23 cellular contexts compared by ENCODE assay signal in genomic region chr1:245464290-245464689, GRCh38.
A peak's percentile ranks its signal among the peaks of the same experiment; 100 is the strongest.
DNase-seq lines count a peak whose midpoint lies in the region; ATAC-seq and TF ChIP-seq lines count a peak whose summit lies in the region.
"Had no signal": no experiment of that assay in that cellular context is flagged by ENCODE, and none has a peak within 500 bp of the region (broad histone marks: within the 10 kb centered on the region; RNA-seq: fewer than 3 reads in every experiment).

No MANE protein-coding gene starts in this region.

- H2AFZ ChIP-seq in GM23248, result no peak overlapping the region

- no peaks in the 10 kb centered on the region for H3K9me2 ChIP-seq in GM23248 (ENCODE audit: insufficient read depth)

- peaks cover 4% of the 10 kb centered on the region for H3K4me1 ChIP-seq in GM23248 (ENCODE audit: insufficient read depth)
- H3K4me1 ChIP-seq: left lung, Peyer's patch, suprapubic skin had no signal

- peaks cover 11% of the 10 kb centered on the region for H3K4me1 Mint-ChIP-seq in WTC11
- no peaks in the 10 kb centered on the region for H3K4me1 Mint-ChIP-seq in stimulated activated memory B cell treated with anti-CD40 and anti-IgM and Interleukin-4, amounts not matched to agents 10 μg/mL and 1 μg/mL and 100 μg/mL, for 72 hours
- H3K4me1 Mint-ChIP-seq: activated CD4-positive, alpha-beta memory T cell treated with anti-CD3 and anti-CD28 coated beads, Interleukin-2, amount 10 ng/mL, durations not matched to agents 7 days and 5 days; CD4-positive, CD25-positive, alpha-beta regulatory T cell had no signal

- H4K20me1 ChIP-seq in GM23248 (ENCODE audit: insufficient read depth), result no peaks in the 10 kb centered on the region

- peak; percentile 6 for DNase-seq in activated CD4-positive, alpha-beta T cell treated with anti-CD3 and anti-CD28 coated beads for 48 hours
- no peak for DNase-seq in activated CD4-positive, alpha-beta T cell treated with anti-CD3 and anti-CD28 coated beads for 1 hour
- DNase-seq in WTC11 (ENCODE audit: low spot score) (no peak), superior temporal gyrus (ENCODE audit: extremely low spot score) (no peak), NCI-H1417 (lab: John Stamatoyannopoulos, UW) (no peak), GM23248 (no peak)
- DNase-seq: activated CD4-positive, alpha-beta memory T cell treated with anti-CD3 and anti-CD28 coated beads, Interleukin-2, amount 10 ng/mL, durations not matched to agents 7 days and 5 days; CD4-positive, CD25-positive, alpha-beta regulatory T cell; left lung; NCI-H1105; NCI-H2029 treated with DMSO at 0.1 percent for 48 hours; NCI-H2227 treated with DMSO at 0.1 percent for 48 hours; Peyer's patch; stimulated activated CD4-positive, alpha-beta T cell treated with anti-CD3 and anti-CD28 coated beads, Interleukin-1b, Interleukin-23, amount 100 ng/mL, for 48 hours; SW 1271; T-helper 9 cell had no signal

- POLR2A ChIA-PET in WTC11 (lab: Charles Lee), result no interaction called here

- no peak overlapping the region for H3K27ac Mint-ChIP-seq in WTC11
- H3K27ac Mint-ChIP-seq in stimulated activated memory B cell treated with anti-CD40 and anti-IgM and Interleukin-4, amounts not matched to agents 10 μg/mL and 1 μg/mL and 100 μg/mL, for 72 hours, result no peak overlapping the region
- H3K27ac Mint-ChIP-seq: activated CD4-positive, alpha-beta memory T cell treated with anti-CD3 and anti-CD28 coated beads, Interleukin-2, amount 10 ng/mL, durations not matched to agents 7 days and 5 days had no signal

- WGBS in GM23248 (ENCODE audit: low coverage in 1 of 2, low lambda C conversion rate in 2 of 2, missing lambda C conversion rate in 2 of 2), 2 experiments, result 65 to 69% methylated on average over 13 to 15 of the region's 15 CpGs

- H3K4me3 ChIP-seq in GM23248, result no peak overlapping the region
- H3K4me3 ChIP-seq: left lung, Peyer's patch, skin epidermis, suprapubic skin had no signal

- H3K79me2 ChIP-seq in GM23248 (ENCODE audit: insufficient read depth), result no peaks in the 10 kb centered on the region

- in situ Hi-C loops in GM23248 (cut with MboI), result no loop called here

- H3K9me3 Mint-ChIP-seq in WTC11, result no peaks in the 10 kb centered on the region
- H3K9me3 Mint-ChIP-seq in stimulated activated memory B cell treated with anti-CD40 and anti-IgM and Interleukin-4, amounts not matched to agents 10 μg/mL and 1 μg/mL and 100 μg/mL, for 72 hours, result peaks cover 7% of the 10 kb centered on the region
- H3K9me3 Mint-ChIP-seq: IgD-negative memory B cell had no signal

- H3K27me3 ChIP-seq in GM23248 (replicated peaks; ENCODE audit: insufficient read depth), result no peaks in the 10 kb centered on the region
- H3K27me3 ChIP-seq: left lung, Peyer's patch had no signal

- no peaks in the 10 kb centered on the region for H3K36me3 ChIP-seq in GM23248 (ENCODE audit: low read depth)
- H3K36me3 ChIP-seq: left lung, Peyer's patch, suprapubic skin had no signal

- no peak overlapping the region for H3K4me2 ChIP-seq in GM23248 (ENCODE audit: unreplicated experiment)

- H3K36me3 Mint-ChIP-seq in WTC11, result no peaks in the 10 kb centered on the region
- no peaks in the 10 kb centered on the region for H3K36me3 Mint-ChIP-seq in stimulated activated memory B cell treated with anti-CD40 and anti-IgM and Interleukin-4, amounts not matched to agents 10 μg/mL and 1 μg/mL and 100 μg/mL, for 72 hours
- H3K36me3 Mint-ChIP-seq: brain; CD4-positive, CD25-positive, alpha-beta regulatory T cell; IgD-negative memory B cell had no signal

- no peak for TF ChIP-seq CTCF in WTC11 (IDR thresholded peaks at IDR 0.05)

- CTCF ChIA-PET in WTC11 (lab: Charles Lee), result no interaction called here

- ATAC-seq in WTC11 (no peak), esophagus mucosa (peak; percentile 37)
- ATAC-seq in stimulated activated memory B cell treated with anti-CD40 and anti-IgM and Interleukin-4, amounts not matched to agents 10 μg/mL and 1 μg/mL and 100 μg/mL, for 72 hours, result peak; percentile 52
- ATAC-seq: left lung had no signal

- peaks cover 6% of the 10 kb centered on the region for H3F3A ChIP-seq in GM23248 (ENCODE audit: insufficient read depth)

- no peaks in the 10 kb centered on the region for H3K9me3 ChIP-seq in GM23248 (ENCODE audit: low read depth)
- H3K9me3 ChIP-seq: left lung, Peyer's patch, suprapubic skin had no signal

- no peak overlapping the region for H3K4me3 Mint-ChIP-seq in WTC11
- H3K4me3 Mint-ChIP-seq in stimulated activated memory B cell treated with anti-CD40 and anti-IgM and Interleukin-4, amounts not matched to agents 10 μg/mL and 1 μg/mL and 100 μg/mL, for 72 hours, result no peak overlapping the region
- H3K4me3 Mint-ChIP-seq: activated CD4-positive, alpha-beta memory T cell treated with anti-CD3 and anti-CD28 coated beads, Interleukin-2, amount 10 ng/mL, durations not matched to agents 7 days and 5 days; brain; CD4-positive, CD25-positive, alpha-beta regulatory T cell had no signal

- H3K9ac ChIP-seq in GM23248, result no peak overlapping the region

- H3K27ac ChIP-seq in GM23248, result no peak overlapping the region
- H3K27ac ChIP-seq: left lung, Peyer's patch, skin epidermis, suprapubic skin, VCaP had no signal

- H3K27me3 Mint-ChIP-seq in WTC11 (ENCODE audit: low read depth), result peaks cover 3% of the 10 kb centered on the region; the same call in 1 of the 2 replicates
- H3K27me3 Mint-ChIP-seq in stimulated activated memory B cell treated with anti-CD40 and anti-IgM and Interleukin-4, amounts not matched to agents 10 μg/mL and 1 μg/mL and 100 μg/mL, for 72 hours, result peaks cover 11% of the 10 kb centered on the region
- H3K27me3 Mint-ChIP-seq: activated CD4-positive, alpha-beta memory T cell treated with anti-CD3 and anti-CD28 coated beads, Interleukin-2, amount 10 ng/mL, durations not matched to agents 7 days and 5 days; CD4-positive, CD25-positive, alpha-beta regulatory T cell; IgD-negative memory B cell had no signal

TF ChIP-seq in WTC11, 78 proteins besides CTCF, POLR2A, EP300 and RAD21:
- TF ChIP-seq ZBTB43 (CRISPR knock-in tag; IDR thresholded peaks at IDR 0.05), result peak; percentile 33; the same call in 1 of the 2 replicates
- no peak for TF ChIP-seq ZSCAN18 (CRISPR knock-in tag; IDR thresholded peaks at IDR 0.05)
- no peak for TF ChIP-seq SMAD3 (CRISPR knock-in tag; IDR thresholded peaks at IDR 0.05; ENCODE audit: borderline replicate concordance)
